ENCODE assay signal across 19 cellular contexts in the genomic region with DNA sequence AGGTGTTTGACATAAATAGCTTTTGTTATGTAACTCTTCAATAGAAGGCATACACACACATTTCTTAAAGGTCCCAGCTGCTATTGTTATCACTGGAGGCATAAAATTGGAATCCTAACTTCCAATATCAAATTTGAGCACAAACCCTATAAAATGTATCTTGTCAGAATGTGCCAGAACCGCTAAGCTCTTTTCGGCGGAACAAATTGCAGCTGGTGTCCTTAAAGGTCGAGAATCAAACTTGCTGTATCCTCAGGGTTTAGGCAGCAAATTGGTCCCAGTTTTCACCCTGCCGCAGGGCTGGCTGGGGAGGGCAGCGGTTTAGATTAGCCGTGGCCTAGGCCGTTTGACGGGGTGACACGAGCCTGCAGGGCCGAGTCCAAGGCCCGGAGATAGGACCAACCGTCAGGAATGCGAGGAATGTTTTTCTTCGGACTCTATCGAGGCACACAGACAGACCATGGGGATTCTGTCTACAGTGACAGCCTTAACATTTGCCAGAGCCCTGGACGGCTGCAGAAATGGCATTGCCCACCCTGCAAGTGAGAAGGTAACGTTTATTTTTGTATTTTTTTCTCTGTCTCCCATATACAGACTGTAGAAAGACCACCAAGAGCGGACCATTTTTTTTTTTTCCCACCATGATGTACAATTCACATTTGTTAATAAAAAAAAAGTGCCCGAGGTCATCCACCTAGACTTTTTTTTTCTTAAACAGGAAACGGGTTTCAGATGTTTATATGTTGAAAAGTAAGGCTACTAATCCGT.
DNase-seq lines count a peak whose midpoint lies in the region; TF ChIP-seq lines count a peak whose summit lies in the region.
"Had no signal": no experiment of that assay in that cellular context is flagged by ENCODE, and none has a peak within 500 bp of the region (broad histone marks: within the 10 kb centered on the region; RNA-seq: fewer than 3 reads in every experiment).

No MANE protein-coding gene starts in this region.

- H4K8ac ChIP-seq in mesendoderm (ENCODE audit: low read depth, low read length), result no peak overlapping the region

- no peak overlapping the region for H3K18ac ChIP-seq in mesendoderm (ENCODE audit: low read length)

- no peak overlapping the region for H3K56ac ChIP-seq in mesendoderm (ENCODE audit: low read length)

- no peak overlapping the region for H2BK120ac ChIP-seq in mesendoderm (ENCODE audit: low read depth, low read length)

- H3K9ac ChIP-seq in mesendoderm (ENCODE audit: low read length) (no peak overlapping the region), stomach smooth muscle (ENCODE audit: low read length in 2 of 2) (peak overlapping the region; percentile 63 to 91)

- H3K36me3 ChIP-seq in SJCRH30, result no peaks in the 10 kb centered on the region
- no peaks in the 10 kb centered on the region for H3K36me3 ChIP-seq in mesendoderm (ENCODE audit: control insufficient read depth, insufficient read depth, low read length)
- no peaks in the 10 kb centered on the region for H3K36me3 ChIP-seq in stomach smooth muscle (ENCODE audit: control insufficient read depth in 2 of 2, insufficient read depth in 2 of 2, low read length in 2 of 2)
- H3K36me3 ChIP-seq: BE2C had no signal

- H3K4me3 ChIP-seq in SJCRH30 (peak overlapping the region; percentile 57), fibroblast of villous mesenchyme (ENCODE audit: low read depth, low read length) (no peak overlapping the region), mesendoderm (ENCODE audit: low read length) (no peak overlapping the region), stomach smooth muscle (ENCODE audit: low read length in 2 of 2) (peak overlapping the region; percentile 61 to 70)

- no peaks in the 10 kb centered on the region for H3K79me2 ChIP-seq in mesendoderm (ENCODE audit: control insufficient read depth, insufficient read depth, low read length)

- no peak overlapping the region for H3K4ac ChIP-seq in mesendoderm (ENCODE audit: low read depth, low read length)

- no peak overlapping the region for H3K4me2 ChIP-seq in mesendoderm (ENCODE audit: low read length)

- no peaks in the 10 kb centered on the region for H3K79me1 ChIP-seq in mesendoderm (ENCODE audit: low read length)

- H3K27ac ChIP-seq in SJCRH30 (peak overlapping the region; percentile 95), mesendoderm (ENCODE audit: low read depth, low read length) (no peak overlapping the region), stomach smooth muscle (ENCODE audit: low read length) (peak overlapping the region; percentile 97)

- H3K23ac ChIP-seq in mesendoderm (ENCODE audit: low read length), result no peak overlapping the region

- no peak overlapping the region for H2AK5ac ChIP-seq in mesendoderm (ENCODE audit: low read length)

- H3K4me1 ChIP-seq in SJCRH30, result peaks cover 18% of the 10 kb centered on the region
- no peaks in the 10 kb centered on the region for H3K4me1 ChIP-seq in mesendoderm (ENCODE audit: control insufficient read depth, low read depth, low read length)
- H3K4me1 ChIP-seq in stomach smooth muscle (ENCODE audit: control insufficient read depth, insufficient read depth, low read length), result peaks cover 28% of the 10 kb centered on the region
- H3K4me1 ChIP-seq: BE2C had no signal

- TF ChIP-seq CTCF in fibroblast of villous mesenchyme (IDR thresholded peaks at IDR 0.05; ENCODE audit: insufficient read depth, low read depth, low read length), result no peak

- DNase-seq in SJCRH30 (peak; percentile 93), fibroblast of villous mesenchyme (ENCODE audit: low read depth) (peak; percentile 72), mesendoderm (peak; percentile 93), NCI-H1930 (lab: John Stamatoyannopoulos, UW) (no peak), NCI-H526 (lab: John Stamatoyannopoulos, UW) (no peak), HUDEP-2 (lab: John Stamatoyannopoulos, UW; ENCODE audit: unreplicated experiment in 76 of 76) (no peak), mesenteric fat pad (ENCODE audit: low spot score) (no peak)
- DNase-seq: activated CD4-positive, alpha-beta T cell treated with anti-CD3 and anti-CD28 coated beads, Interleukin-2, amount 50 U/mL, for 48 hours; activated naive CD8-positive, alpha-beta T cell treated with anti-CD3 and anti-CD28 coated beads for 36 hours; activated T-cell treated with anti-CD3 and anti-CD28 coated beads, Interleukin-2, amount 50 U/mL, for 24 hours; BE2C; caudate nucleus; effector memory CD8-positive, alpha-beta T cell; foreskin fibroblast; KBM-7; naive thymus-derived CD8-positive, alpha-beta T cell; NCI-H1105; stimulated activated CD4-positive, alpha-beta T cell treated with anti-CD3 and anti-CD28 coated beads, Interleukin-1b, Interleukin-23, amount 100 ng/mL, for 48 hours had no signal

- no peak overlapping the region for H2BK15ac ChIP-seq in mesendoderm (replicated peaks; ENCODE audit: low read depth)

- H3K27me3 ChIP-seq in SJCRH30 (no peaks in the 10 kb centered on the region), mesendoderm (ENCODE audit: insufficient read depth, low read length, poor library complexity) (no peaks in the 10 kb centered on the region), stomach smooth muscle (ENCODE audit: control insufficient read depth in 1 of 2, insufficient read depth in 2 of 2, low read length in 2 of 2) (no peaks in the 10 kb centered on the region)

- H3K9me3 ChIP-seq in SJCRH30 (replicated peaks) (no peaks in the 10 kb centered on the region), stomach smooth muscle (ENCODE audit: control insufficient read depth in 2 of 2, low read length in 2 of 2) (no peaks in the 10 kb centered on the region)
- H3K9me3 ChIP-seq: BE2C had no signal

- H4K5ac ChIP-seq in mesendoderm (ENCODE audit: low read length), result no peak overlapping the region

- no peak overlapping the region for H2BK5ac ChIP-seq in mesendoderm (ENCODE audit: low read length)

- no CpG with 5 or more reads among the region's 22 CpGs for WGBS in mesendoderm (ENCODE audit: extremely low coverage, insufficient coverage, low lambda C conversion rate)

Comparison
In these comparisons a context has a peak if more than half of its experiments do, and no peak if none do; other contexts are left out.
1. DNase-seq: peak in SJCRH30 (2 of 2), fibroblast of villous mesenchyme (single experiment) and mesendoderm (single experiment); none in NCI-H1930 (0 of 2), NCI-H526 (0 of 2), HUDEP-2 (0 of 76) and mesenteric fat pad (single experiment).
2. H3K4me3 ChIP-seq: peak in SJCRH30 (single experiment) and stomach smooth muscle (2 of 2); none in fibroblast of villous mesenchyme (single experiment) and mesendoderm (single experiment).